Comparison of ENCODE assay signal across 1 cellular context in the genomic region with DNA sequence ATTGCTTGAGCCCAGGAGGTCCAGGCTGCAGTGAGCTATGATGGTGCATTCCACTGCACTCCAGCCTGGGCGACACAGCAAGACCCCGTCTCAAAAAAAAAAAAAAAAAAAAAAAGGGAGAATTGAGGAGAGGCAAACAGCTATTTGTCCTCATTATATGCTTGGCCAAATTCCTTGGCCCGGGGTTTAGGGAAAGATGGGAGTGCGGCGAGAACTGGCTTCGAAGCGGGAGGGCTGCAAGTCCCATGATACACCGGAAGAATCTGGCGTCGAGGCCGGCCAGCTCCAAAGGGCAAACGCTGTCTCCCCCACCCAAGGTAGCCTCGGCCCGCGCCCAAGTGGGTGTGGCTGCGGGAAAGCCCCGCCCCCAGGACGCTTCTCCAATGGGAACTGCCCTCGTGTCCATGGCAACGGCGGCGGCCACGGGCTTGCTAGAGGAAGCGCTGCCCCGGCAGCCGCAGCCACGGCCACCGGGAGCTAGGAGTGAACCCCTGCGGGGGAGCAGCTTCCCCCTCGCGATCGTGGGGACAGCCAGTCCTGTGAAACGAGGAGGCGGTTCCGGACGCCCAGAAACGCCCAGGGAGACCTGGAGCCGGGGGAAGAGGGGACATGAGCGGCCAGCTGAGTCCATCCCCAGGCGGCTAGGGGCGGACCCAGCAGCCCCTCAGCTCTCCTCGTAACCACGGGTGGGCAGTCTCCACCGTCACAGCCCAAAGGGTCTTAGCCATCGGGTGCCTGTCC.
A peak's percentile ranks its signal among the peaks of the same experiment; 100 is the strongest.
TF ChIP-seq lines count a peak whose summit lies in the region.

A gene with protein sequence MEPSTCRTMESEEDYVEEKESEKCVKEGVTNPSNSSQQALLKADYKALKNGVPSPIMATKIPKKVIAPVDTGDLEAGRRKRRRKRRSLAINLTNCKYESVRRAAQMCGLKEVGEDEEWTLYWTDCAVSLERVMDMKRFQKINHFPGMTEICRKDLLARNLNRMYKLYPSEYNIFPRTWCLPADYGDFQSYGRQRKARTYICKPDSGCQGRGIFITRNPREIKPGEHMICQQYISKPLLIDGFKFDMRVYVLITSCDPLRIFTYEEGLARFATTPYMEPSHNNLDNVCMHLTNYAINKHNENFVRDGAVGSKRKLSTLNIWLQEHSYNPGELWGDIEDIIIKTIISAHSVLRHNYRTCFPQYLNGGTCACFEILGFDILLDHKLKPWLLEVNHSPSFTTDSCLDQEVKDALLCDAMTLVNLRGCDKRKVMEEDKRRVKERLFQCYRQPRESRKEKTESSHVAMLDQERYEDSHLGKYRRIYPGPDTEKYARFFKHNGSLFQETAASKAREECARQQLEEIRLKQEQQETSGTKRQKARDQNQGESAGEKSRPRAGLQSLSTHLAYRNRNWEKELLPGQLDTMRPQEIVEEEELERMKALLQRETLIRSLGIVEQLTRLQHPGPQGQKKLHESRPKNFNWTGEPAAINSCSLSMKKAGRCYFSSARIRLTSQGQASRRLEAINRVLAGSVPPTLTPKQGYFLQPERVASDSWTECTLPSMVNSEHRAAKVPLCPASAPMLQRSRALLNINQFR (plus strand): TSS at position 434 of the 741 bp plus-strand sequence. CDS start 1,075 bp downstream, outside the sequence.

TF ChIP-seq in HepG2, 621 proteins besides CTCF, POLR2A, EP300 and RAD21 (continued from another document and continues in another):
- TF ChIP-seq, protein P1, sequence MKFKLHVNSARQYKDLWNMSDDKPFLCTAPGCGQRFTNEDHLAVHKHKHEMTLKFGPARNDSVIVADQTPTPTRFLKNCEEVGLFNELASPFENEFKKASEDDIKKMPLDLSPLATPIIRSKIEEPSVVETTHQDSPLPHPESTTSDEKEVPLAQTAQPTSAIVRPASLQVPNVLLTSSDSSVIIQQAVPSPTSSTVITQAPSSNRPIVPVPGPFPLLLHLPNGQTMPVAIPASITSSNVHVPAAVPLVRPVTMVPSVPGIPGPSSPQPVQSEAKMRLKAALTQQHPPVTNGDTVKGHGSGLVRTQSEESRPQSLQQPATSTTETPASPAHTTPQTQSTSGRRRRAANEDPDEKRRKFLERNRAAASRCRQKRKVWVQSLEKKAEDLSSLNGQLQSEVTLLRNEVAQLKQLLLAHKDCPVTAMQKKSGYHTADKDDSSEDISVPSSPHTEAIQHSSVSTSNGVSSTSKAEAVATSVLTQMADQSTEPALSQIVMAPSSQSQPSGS (CRISPR knock-in tag; IDR thresholded peaks at IDR 0.05): 0 out of 2 replicates have a peak, but pooled peaks have one; percentile 14
- TF ChIP-seq SSRP1 (CRISPR knock-in tag; IDR thresholded peaks at IDR 0.05) (no peak), THAP11 (CRISPR knock-in tag; IDR thresholded peaks at IDR 0.05) (peak; percentile 46; the same call in 1 of the 2 replicates), XBP1 (CRISPR knock-in tag; IDR thresholded peaks at IDR 0.05) (no peak), ZNF331 (CRISPR knock-in tag; IDR thresholded peaks at IDR 0.05) (no peak), TCF12 (IDR thresholded peaks at IDR 0.05) (no peak), TCF12 (CRISPR knock-in tag; IDR thresholded peaks at IDR 0.05) (no peak), NFATC3 (CRISPR knock-in tag; IDR thresholded peaks at IDR 0.05) (no peak), POLR2AphosphoS2 (IDR thresholded peaks at IDR 0.05; ENCODE audit: low read depth, low read length) (no peak), ZFP1 (CRISPR knock-in tag; IDR thresholded peaks at IDR 0.05) (no peak), CHCHD3 (CRISPR knock-in tag; IDR thresholded peaks at IDR 0.05) (no peak), EHMT2 (IDR thresholded peaks at IDR 0.05; ENCODE audit: borderline replicate concordance, low read depth, low read length) (no peak), ISL2 (CRISPR knock-in tag; IDR thresholded peaks at IDR 0.05) (peak; percentile 32; the same call in 1 of the 2 replicates), MEIS1 (CRISPR knock-in tag; IDR thresholded peaks at IDR 0.05; ENCODE audit: borderline replicate concordance) (peak; percentile 69; the same call in 1 of the 2 replicates), SMARCC2 (IDR thresholded peaks at IDR 0.05) (no peak), PCBP1 (IDR thresholded peaks at IDR 0.05; ENCODE audit: borderline replicate concordance, low read depth, low read length) (no peak), TOPORS (CRISPR knock-in tag; IDR thresholded peaks at IDR 0.05) (0 out of 2 replicates have a peak, but pooled peaks have one; percentile 49), FOXO1 (CRISPR knock-in tag; IDR thresholded peaks at IDR 0.05) (no peak), TARDBP (CRISPR knock-in tag; IDR thresholded peaks at IDR 0.05) (0 out of 2 replicates have a peak, but pooled peaks have one; percentile 27), ZFP36 (IDR thresholded peaks at IDR 0.05; ENCODE audit: borderline replicate concordance, low read depth, low read length, partially characterized antibody) (no peak), RCOR2 (CRISPR knock-in tag; IDR thresholded peaks at IDR 0.05) (peak; percentile 35; the same call in 1 of the 2 replicates), SNAI1 (CRISPR knock-in tag; IDR thresholded peaks at IDR 0.05; ENCODE audit: borderline replicate concordance) (no peak), BHLHE40 (IDR thresholded peaks at IDR 0.05; ENCODE audit: low read length) (no peak), ZNF501 (CRISPR knock-in tag; IDR thresholded peaks at IDR 0.05) (peak; percentile 72; the same call in 1 of the 2 replicates), ZNF839 (CRISPR knock-in tag; IDR thresholded peaks at IDR 0.05; ENCODE audit: borderline replicate concordance) (no peak), ZNF883 (CRISPR knock-in tag; IDR thresholded peaks at IDR 0.05; ENCODE audit: not compliant biosample characterization) (no peak), ATF7 (IDR thresholded peaks at IDR 0.05) (no peak), ATF7 (CRISPR knock-in tag; IDR thresholded peaks at IDR 0.05) (no peak), MYNN (CRISPR knock-in tag; IDR thresholded peaks at IDR 0.05; ENCODE audit: low read depth) (no peak), ZNF335 (CRISPR knock-in tag; IDR thresholded peaks at IDR 0.05) (0 out of 2 replicates have a peak, but pooled peaks have one; percentile 31), CBX2 (IDR thresholded peaks at IDR 0.05; ENCODE audit: low read depth, low read length) (no peak), CBX2 (CRISPR knock-in tag; IDR thresholded peaks at IDR 0.05; ENCODE audit: low read depth) (no peak), PITX1 (CRISPR knock-in tag; IDR thresholded peaks at IDR 0.05) (peak; percentile 40; the same call in 1 of the 2 replicates), ZNF260 (CRISPR knock-in tag; IDR thresholded peaks at IDR 0.05; ENCODE audit: borderline replicate concordance, low read depth) (no peak), ZNF557 (CRISPR knock-in tag; IDR thresholded peaks at IDR 0.05) (no peak), ZMYM4 (CRISPR knock-in tag; IDR thresholded peaks at IDR 0.05) (peak; percentile 54)
- TF ChIP-seq, protein P2, sequence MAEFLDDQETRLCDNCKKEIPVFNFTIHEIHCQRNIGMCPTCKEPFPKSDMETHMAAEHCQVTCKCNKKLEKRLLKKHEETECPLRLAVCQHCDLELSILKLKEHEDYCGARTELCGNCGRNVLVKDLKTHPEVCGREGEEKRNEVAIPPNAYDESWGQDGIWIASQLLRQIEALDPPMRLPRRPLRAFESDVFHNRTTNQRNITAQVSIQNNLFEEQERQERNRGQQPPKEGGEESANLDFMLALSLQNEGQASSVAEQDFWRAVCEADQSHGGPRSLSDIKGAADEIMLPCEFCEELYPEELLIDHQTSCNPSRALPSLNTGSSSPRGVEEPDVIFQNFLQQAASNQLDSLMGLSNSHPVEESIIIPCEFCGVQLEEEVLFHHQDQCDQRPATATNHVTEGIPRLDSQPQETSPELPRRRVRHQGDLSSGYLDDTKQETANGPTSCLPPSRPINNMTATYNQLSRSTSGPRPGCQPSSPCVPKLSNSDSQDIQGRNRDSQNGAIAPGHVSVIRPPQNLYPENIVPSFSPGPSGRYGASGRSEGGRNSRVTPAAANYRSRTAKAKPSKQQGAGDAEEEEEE (CRISPR knock-in tag; IDR thresholded peaks at IDR 0.05; ENCODE audit: borderline replicate concordance): no peak
- TF ChIP-seq, protein P3, sequence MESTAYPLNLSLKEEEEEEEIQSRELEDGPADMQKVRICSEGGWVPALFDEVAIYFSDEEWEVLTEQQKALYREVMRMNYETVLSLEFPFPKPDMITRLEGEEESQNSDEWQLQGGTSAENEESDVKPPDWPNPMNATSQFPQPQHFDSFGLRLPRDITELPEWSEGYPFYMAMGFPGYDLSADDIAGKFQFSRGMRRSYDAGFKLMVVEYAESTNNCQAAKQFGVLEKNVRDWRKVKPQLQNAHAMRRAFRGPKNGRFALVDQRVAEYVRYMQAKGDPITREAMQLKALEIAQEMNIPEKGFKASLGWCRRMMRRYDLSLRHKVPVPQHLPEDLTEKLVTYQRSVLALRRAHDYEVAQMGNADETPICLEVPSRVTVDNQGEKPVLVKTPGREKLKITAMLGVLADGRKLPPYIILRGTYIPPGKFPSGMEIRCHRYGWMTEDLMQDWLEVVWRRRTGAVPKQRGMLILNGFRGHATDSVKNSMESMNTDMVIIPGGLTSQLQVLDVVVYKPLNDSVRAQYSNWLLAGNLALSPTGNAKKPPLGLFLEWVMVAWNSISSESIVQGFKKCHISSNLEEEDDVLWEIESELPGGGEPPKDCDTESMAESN (CRISPR knock-in tag; conservative IDR thresholded peaks at IDR 0.05): peak; percentile 71
- TF ChIP-seq, protein P4, sequence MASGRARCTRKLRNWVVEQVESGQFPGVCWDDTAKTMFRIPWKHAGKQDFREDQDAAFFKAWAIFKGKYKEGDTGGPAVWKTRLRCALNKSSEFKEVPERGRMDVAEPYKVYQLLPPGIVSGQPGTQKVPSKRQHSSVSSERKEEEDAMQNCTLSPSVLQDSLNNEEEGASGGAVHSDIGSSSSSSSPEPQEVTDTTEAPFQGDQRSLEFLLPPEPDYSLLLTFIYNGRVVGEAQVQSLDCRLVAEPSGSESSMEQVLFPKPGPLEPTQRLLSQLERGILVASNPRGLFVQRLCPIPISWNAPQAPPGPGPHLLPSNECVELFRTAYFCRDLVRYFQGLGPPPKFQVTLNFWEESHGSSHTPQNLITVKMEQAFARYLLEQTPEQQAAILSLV (CRISPR knock-in tag; IDR thresholded peaks at IDR 0.05; ENCODE audit: borderline replicate concordance): peak; percentile 80; the same call in 1 of the 2 replicates
- TF ChIP-seq, protein P5, sequence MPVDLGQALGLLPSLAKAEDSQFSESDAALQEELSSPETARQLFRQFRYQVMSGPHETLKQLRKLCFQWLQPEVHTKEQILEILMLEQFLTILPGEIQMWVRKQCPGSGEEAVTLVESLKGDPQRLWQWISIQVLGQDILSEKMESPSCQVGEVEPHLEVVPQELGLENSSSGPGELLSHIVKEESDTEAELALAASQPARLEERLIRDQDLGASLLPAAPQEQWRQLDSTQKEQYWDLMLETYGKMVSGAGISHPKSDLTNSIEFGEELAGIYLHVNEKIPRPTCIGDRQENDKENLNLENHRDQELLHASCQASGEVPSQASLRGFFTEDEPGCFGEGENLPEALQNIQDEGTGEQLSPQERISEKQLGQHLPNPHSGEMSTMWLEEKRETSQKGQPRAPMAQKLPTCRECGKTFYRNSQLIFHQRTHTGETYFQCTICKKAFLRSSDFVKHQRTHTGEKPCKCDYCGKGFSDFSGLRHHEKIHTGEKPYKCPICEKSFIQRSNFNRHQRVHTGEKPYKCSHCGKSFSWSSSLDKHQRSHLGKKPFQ (CRISPR knock-in tag; IDR thresholded peaks at IDR 0.05; ENCODE audit: insufficient replicate concordance): peak; percentile 37
- TF ChIP-seq, protein P6, sequence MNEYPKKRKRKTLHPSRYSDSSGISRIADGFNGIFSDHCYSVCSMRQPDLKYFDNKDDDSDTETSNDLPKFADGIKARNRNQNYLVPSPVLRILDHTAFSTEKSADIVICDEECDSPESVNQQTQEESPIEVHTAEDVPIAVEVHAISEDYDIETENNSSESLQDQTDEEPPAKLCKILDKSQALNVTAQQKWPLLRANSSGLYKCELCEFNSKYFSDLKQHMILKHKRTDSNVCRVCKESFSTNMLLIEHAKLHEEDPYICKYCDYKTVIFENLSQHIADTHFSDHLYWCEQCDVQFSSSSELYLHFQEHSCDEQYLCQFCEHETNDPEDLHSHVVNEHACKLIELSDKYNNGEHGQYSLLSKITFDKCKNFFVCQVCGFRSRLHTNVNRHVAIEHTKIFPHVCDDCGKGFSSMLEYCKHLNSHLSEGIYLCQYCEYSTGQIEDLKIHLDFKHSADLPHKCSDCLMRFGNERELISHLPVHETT (CRISPR knock-in tag; conservative IDR thresholded peaks at IDR 0.05): 0 out of 2 replicates have a peak, but pooled peaks have one; percentile 49
- TF ChIP-seq, protein P7, sequence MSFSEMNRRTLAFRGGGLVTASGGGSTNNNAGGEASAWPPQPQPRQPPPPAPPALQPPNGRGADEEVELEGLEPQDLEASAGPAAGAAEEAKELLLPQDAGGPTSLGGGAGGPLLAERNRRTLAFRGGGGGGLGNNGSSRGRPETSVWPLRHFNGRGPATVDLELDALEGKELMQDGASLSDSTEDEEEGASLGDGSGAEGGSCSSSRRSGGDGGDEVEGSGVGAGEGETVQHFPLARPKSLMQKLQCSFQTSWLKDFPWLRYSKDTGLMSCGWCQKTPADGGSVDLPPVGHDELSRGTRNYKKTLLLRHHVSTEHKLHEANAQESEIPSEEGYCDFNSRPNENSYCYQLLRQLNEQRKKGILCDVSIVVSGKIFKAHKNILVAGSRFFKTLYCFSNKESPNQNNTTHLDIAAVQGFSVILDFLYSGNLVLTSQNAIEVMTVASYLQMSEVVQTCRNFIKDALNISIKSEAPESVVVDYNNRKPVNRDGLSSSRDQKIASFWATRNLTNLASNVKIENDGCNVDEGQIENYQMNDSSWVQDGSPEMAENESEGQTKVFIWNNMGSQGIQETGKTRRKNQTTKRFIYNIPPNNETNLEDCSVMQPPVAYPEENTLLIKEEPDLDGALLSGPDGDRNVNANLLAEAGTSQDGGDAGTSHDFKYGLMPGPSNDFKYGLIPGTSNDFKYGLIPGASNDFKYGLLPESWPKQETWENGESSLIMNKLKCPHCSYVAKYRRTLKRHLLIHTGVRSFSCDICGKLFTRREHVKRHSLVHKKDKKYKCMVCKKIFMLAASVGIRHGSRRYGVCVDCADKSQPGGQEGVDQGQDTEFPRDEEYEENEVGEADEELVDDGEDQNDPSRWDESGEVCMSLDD (CRISPR knock-in tag; IDR thresholded peaks at IDR 0.05; ENCODE audit: borderline replicate concordance): no peak
